1 cellular context compared by ENCODE assay signal in genomic region chr9:92276223-92277007, GRCh38.
TF ChIP-seq lines count a peak whose summit lies in the region.

No MANE protein-coding gene starts in this region.

TF ChIP-seq in WTC11, 78 proteins besides CTCF, POLR2A, EP300 and RAD21 (continued from another document):
- TF ChIP-seq ZSCAN18 (CRISPR knock-in tag; IDR thresholded peaks at IDR 0.05) (no peak), ELF4 (CRISPR knock-in tag; IDR thresholded peaks at IDR 0.05; ENCODE audit: low read depth) (no peak), NR2C2 (CRISPR knock-in tag; IDR thresholded peaks at IDR 0.05) (no peak)
- TF ChIP-seq, protein P1, sequence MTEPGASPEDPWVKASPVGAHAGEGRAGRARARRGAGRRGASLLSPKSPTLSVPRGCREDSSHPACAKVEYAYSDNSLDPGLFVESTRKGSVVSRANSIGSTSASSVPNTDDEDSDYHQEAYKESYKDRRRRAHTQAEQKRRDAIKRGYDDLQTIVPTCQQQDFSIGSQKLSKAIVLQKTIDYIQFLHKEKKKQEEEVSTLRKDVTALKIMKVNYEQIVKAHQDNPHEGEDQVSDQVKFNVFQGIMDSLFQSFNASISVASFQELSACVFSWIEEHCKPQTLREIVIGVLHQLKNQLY (CRISPR knock-in tag; IDR thresholded peaks at IDR 0.05), result no peak
